ENCODE assay signal across 8 cellular contexts in genomic region chr10:110068780-110069179, GRCh38.
DNase-seq lines count a peak whose midpoint lies in the region; ATAC-seq and TF ChIP-seq lines count a peak whose summit lies in the region.

No MANE protein-coding gene starts in this region.

- no peak overlapping the region for H3K9ac ChIP-seq in OCI-LY1 (ENCODE audit: low read length)

- no peak for ATAC-seq in activated CD4-positive, alpha-beta T cell treated with anti-CD3 and anti-CD28 coated beads for 36 hours
- no peak for ATAC-seq in central memory CD8-positive, alpha-beta T cell (replicated peaks; ENCODE audit: extremely low read depth, poor library complexity, severe bottlenecking)
- no peak for ATAC-seq in stimulated activated memory B cell treated with anti-CD40 and anti-IgM and Interleukin-4, amounts not matched to agents 10 μg/mL and 1 μg/mL and 100 μg/mL, for 72 hours

- no peak for TF ChIP-seq CTCF in OCI-LY1 (IDR thresholded peaks at IDR 0.05; ENCODE audit: low read length)

- no peak for DNase-seq in activated CD4-positive, alpha-beta T cell treated with anti-CD3 and anti-CD28 coated beads for 36 hours
- no peak for DNase-seq in activated CD4-positive, alpha-beta T cell treated with anti-CD3 and anti-CD28 coated beads, Interleukin-2, amount 50 U/mL, for 4 hours
- DNase-seq in central memory CD8-positive, alpha-beta T cell (ENCODE audit: low spot score in 2 of 2), result no peak
- DNase-seq in NOMO-1 treated with DMSO at 0.1 percent for 48 hours (lab: John Stamatoyannopoulos, UW; ENCODE audit: unreplicated experiment), result no peak
- no peak for DNase-seq in NCI-H748 (lab: John Stamatoyannopoulos, UW; ENCODE audit: unreplicated experiment)
- no peak for DNase-seq in NCI-H2171 (lab: John Stamatoyannopoulos, UW)

- H3K36me3 Mint-ChIP-seq in activated CD4-positive, alpha-beta T cell treated with anti-CD3 and anti-CD28 coated beads for 36 hours (ENCODE audit: low read depth), result no peaks in the 10 kb centered on the region
- peaks cover 1% of the 10 kb centered on the region for H3K36me3 Mint-ChIP-seq in central memory CD8-positive, alpha-beta T cell (ENCODE audit: insufficient read depth)
- no peaks in the 10 kb centered on the region for H3K36me3 Mint-ChIP-seq in stimulated activated memory B cell treated with anti-CD40 and anti-IgM and Interleukin-4, amounts not matched to agents 10 μg/mL and 1 μg/mL and 100 μg/mL, for 72 hours

- peaks cover 37% of the 10 kb centered on the region for H3K79me2 ChIP-seq in OCI-LY1 (ENCODE audit: insufficient read depth, low read length)

- no peaks in the 10 kb centered on the region for H3K27me3 Mint-ChIP-seq in activated CD4-positive, alpha-beta T cell treated with anti-CD3 and anti-CD28 coated beads for 36 hours
- H3K27me3 Mint-ChIP-seq in central memory CD8-positive, alpha-beta T cell, result no peaks in the 10 kb centered on the region
- no peaks in the 10 kb centered on the region for H3K27me3 Mint-ChIP-seq in stimulated activated memory B cell treated with anti-CD40 and anti-IgM and Interleukin-4, amounts not matched to agents 10 μg/mL and 1 μg/mL and 100 μg/mL, for 72 hours

- H3K9me3 ChIP-seq in OCI-LY1 (ENCODE audit: low read length), result no peaks in the 10 kb centered on the region

- H3K4me1 Mint-ChIP-seq in activated CD4-positive, alpha-beta T cell treated with anti-CD3 and anti-CD28 coated beads for 36 hours, result peaks cover 89% of the 10 kb centered on the region
- H3K4me1 Mint-ChIP-seq in central memory CD8-positive, alpha-beta T cell, result peaks cover 88% of the 10 kb centered on the region
- peaks cover 76% of the 10 kb centered on the region for H3K4me1 Mint-ChIP-seq in stimulated activated memory B cell treated with anti-CD40 and anti-IgM and Interleukin-4, amounts not matched to agents 10 μg/mL and 1 μg/mL and 100 μg/mL, for 72 hours

- H4K20me1 ChIP-seq in OCI-LY1 (ENCODE audit: insufficient read depth, low read length), result no peaks in the 10 kb centered on the region

- CTCF ChIA-PET in activated CD4-positive, alpha-beta T cell treated with anti-CD3 and anti-CD28 coated beads for 36 hours (lab: Charles Lee), result interaction anchor here (1.0 to 6.1 kb wide), 4 partner anchors 9 to 71 kb away, joined by 5 to 44 read pairs (median 8); no protein-coding TSS in a partner anchor

- H3F3A ChIP-seq in OCI-LY1 (ENCODE audit: insufficient read depth, low read length), result peaks cover 5% of the 10 kb centered on the region; the same call in 1 of the 2 replicates

- H3K4me3 ChIP-seq in OCI-LY1 (ENCODE audit: low read depth, low read length, poor library complexity, severe bottlenecking), result no peak overlapping the region

- peak overlapping the region; percentile 60; the same call in 1 of the 2 replicates for H3K4me2 ChIP-seq in OCI-LY1 (ENCODE audit: low read length)

- H3K9me2 ChIP-seq in OCI-LY1 (ENCODE audit: low read depth, low read length), result no peaks in the 10 kb centered on the region

- H2AFZ ChIP-seq in OCI-LY1 (ENCODE audit: low read length), result no peak overlapping the region

- no peaks in the 10 kb centered on the region for H3K27me3 ChIP-seq in OCI-LY1 (ENCODE audit: insufficient read depth, low read length)

- intact Hi-C loops in activated CD4-positive, alpha-beta T cell treated with anti-CD3 and anti-CD28 coated beads for 36 hours (cut with DNase I, micrococcal nuclease), result loop anchor here (1.0 to 5.0 kb wide), 5 partner anchors 8 to 142 kb away; no protein-coding TSS in a partner anchor

- H3K27ac Mint-ChIP-seq in activated CD4-positive, alpha-beta T cell treated with anti-CD3 and anti-CD28 coated beads for 36 hours, result peak overlapping the region; percentile 90
- H3K27ac Mint-ChIP-seq in central memory CD8-positive, alpha-beta T cell (ENCODE audit: low read depth), result peak overlapping the region; percentile 76
- H3K27ac Mint-ChIP-seq in stimulated activated memory B cell treated with anti-CD40 and anti-IgM and Interleukin-4, amounts not matched to agents 10 μg/mL and 1 μg/mL and 100 μg/mL, for 72 hours, result peak overlapping the region; percentile 86

- peak overlapping the region; percentile 63 for H3K27ac ChIP-seq in OCI-LY1 (ENCODE audit: low read depth, low read length, poor library complexity, severe bottlenecking)

- H3K36me3 ChIP-seq in OCI-LY1 (ENCODE audit: insufficient read depth, low read length), result no peaks in the 10 kb centered on the region

- peaks cover 60% of the 10 kb centered on the region for H3K4me1 ChIP-seq in OCI-LY1 (ENCODE audit: insufficient read depth, low read length, severe bottlenecking)

- H3K9me3 Mint-ChIP-seq in activated CD4-positive, alpha-beta T cell treated with anti-CD3 and anti-CD28 coated beads for 36 hours (ENCODE audit: low read depth), result no peaks in the 10 kb centered on the region
- no peaks in the 10 kb centered on the region for H3K9me3 Mint-ChIP-seq in central memory CD8-positive, alpha-beta T cell
- H3K9me3 Mint-ChIP-seq in stimulated activated memory B cell treated with anti-CD40 and anti-IgM and Interleukin-4, amounts not matched to agents 10 μg/mL and 1 μg/mL and 100 μg/mL, for 72 hours, result no peaks in the 10 kb centered on the region

- POLR2A ChIA-PET in activated CD4-positive, alpha-beta T cell treated with anti-CD3 and anti-CD28 coated beads for 36 hours (lab: Charles Lee), result interaction anchor here (0.7 kb wide), 1 partner anchor 217 kb away, joined by 3 read pairs; no protein-coding TSS in a partner anchor

- peak overlapping the region; percentile 57 for H3K4me3 Mint-ChIP-seq in activated CD4-positive, alpha-beta T cell treated with anti-CD3 and anti-CD28 coated beads for 36 hours
- peak overlapping the region; percentile 67 for H3K4me3 Mint-ChIP-seq in central memory CD8-positive, alpha-beta T cell
- no peak overlapping the region for H3K4me3 Mint-ChIP-seq in stimulated activated memory B cell treated with anti-CD40 and anti-IgM and Interleukin-4, amounts not matched to agents 10 μg/mL and 1 μg/mL and 100 μg/mL, for 72 hours
